ENCODE assay signal across 7 cellular contexts in genomic region chr7:129611246-129612111, GRCh38.
DNase-seq lines count a peak whose midpoint lies in the region; ATAC-seq and TF ChIP-seq lines count a peak whose summit lies in the region.

NRF1 (plus strand) TSS chr7:129611720; CDS start chr7:129657352, 45,632 bp downstream.

- DNase-seq in NCI-H187 treated with DMSO at 0.1 percent for 48 hours (lab: John Stamatoyannopoulos, UW), result peak; percentile 47
- DNase-seq in T-helper 9 cell, result peak; percentile 92
- peak; percentile 73 for DNase-seq in astrocyte of the cerebellum (ENCODE audit: low read depth)
- peak; percentile 84 to 89 for DNase-seq in hippocampal formation (lab: John Stamatoyannopoulos, UW)
- DNase-seq in retinal pigment epithelial cell (ENCODE audit: low read depth), result peak; percentile 51

- peak within 1 kb of the TSS; percentile 90 for H3K4me3 ChIP-seq in astrocyte of the cerebellum (ENCODE audit: low read depth, low read length)
- H3K4me3 ChIP-seq in retinal pigment epithelial cell (ENCODE audit: low read length), result peak within 1 kb of the TSS; percentile 88

- peak; percentile 81 for ATAC-seq in GM18498 (IDR thresholded peaks at IDR 0.05; ENCODE audit: unreplicated experiment)
- ATAC-seq in HG02852 (IDR thresholded peaks at IDR 0.05; ENCODE audit: unreplicated experiment), result peak; percentile 74

- in situ Hi-C loops in astrocyte of the cerebellum (cut with HindIII; ENCODE audit: low sequenced_read_pairs), result no loop called here

- TF ChIP-seq CTCF in astrocyte of the cerebellum (IDR thresholded peaks at IDR 0.05; ENCODE audit: low read depth, low read length, missing control alignments), result no peak
- no peak for TF ChIP-seq CTCF in retinal pigment epithelial cell (conservative IDR thresholded peaks at IDR 0.05; ENCODE audit: low read depth, low read length)

Comparison
In these comparisons a context has a peak if more than half of its experiments do, and no peak if none do; other contexts are left out.
1. Peak in every context shown above with its lines: DNase-seq, ATAC-seq and H3K4me3 ChIP-seq.